ENCODE assay signal across 9 cellular contexts in genomic region chr10:32139223-32140073, GRCh38.
DNase-seq lines count a peak whose midpoint lies in the region; ATAC-seq, FAIRE-seq and TF ChIP-seq lines count a peak whose summit lies in the region.
"Had no signal": no experiment of that assay in that cellular context is flagged by ENCODE, and none has a peak within 500 bp of the region (broad histone marks: within the 10 kb centered on the region; RNA-seq: fewer than 3 reads in every experiment).

No MANE protein-coding gene starts in this region.

- DNase-seq in GM04504 (ENCODE audit: low read depth) (peak; percentile 93), NCI-H460 (ENCODE audit: extremely low read depth, low read depth) (peak; percentile 78), T47D (ENCODE audit: low read depth in 1 of 2, low spot score in 1 of 2) (peak; percentile 12 to 60), keratinocyte (ENCODE audit: low read depth, low spot score) (peak; percentile 89)
- DNase-seq in CD4-positive, alpha-beta memory T cell: no peak

- no peaks in the 10 kb centered on the region for H3K27me3 ChIP-seq in keratinocyte (ENCODE audit: control insufficient read depth, extremely low read depth, insufficient read depth, low read length)
- no peaks in the 10 kb centered on the region for H3K27me3 ChIP-seq in CD4-positive, alpha-beta memory T cell (ENCODE audit: insufficient read depth, low read length)
- H3K27me3 ChIP-seq: neutrophil had no signal

- POLR2A ChIA-PET in CD4-positive, alpha-beta memory T cell (lab: Charles Lee; ENCODE audit: partially characterized antibody): interaction anchor here (0.7 kb wide), 1 partner anchor 10 kb away, joined by 3 read pairs; no protein-coding TSS in a partner anchor

- ATAC-seq in stimulated activated memory B cell treated with anti-CD40 and anti-IgM and Interleukin-4, amounts not matched to agents 10 μg/mL and 1 μg/mL and 100 μg/mL, for 72 hours: peak; percentile 12
- ATAC-seq in HG02759 (IDR thresholded peaks at IDR 0.05; ENCODE audit: unreplicated experiment) (no peak), GM21526 (IDR thresholded peaks at IDR 0.05; ENCODE audit: low FRiP score, unreplicated experiment) (no peak)

- no peaks in the 10 kb centered on the region for H3K9me3 Mint-ChIP-seq in stimulated activated memory B cell treated with anti-CD40 and anti-IgM and Interleukin-4, amounts not matched to agents 10 μg/mL and 1 μg/mL and 100 μg/mL, for 72 hours
- no peaks in the 10 kb centered on the region for H3K9me3 Mint-ChIP-seq in CD4-positive, alpha-beta memory T cell

- H3K4me3 Mint-ChIP-seq in stimulated activated memory B cell treated with anti-CD40 and anti-IgM and Interleukin-4, amounts not matched to agents 10 μg/mL and 1 μg/mL and 100 μg/mL, for 72 hours: no peak overlapping the region
- H3K4me3 Mint-ChIP-seq in CD4-positive, alpha-beta memory T cell: no peak overlapping the region

- H3K9me1 ChIP-seq in keratinocyte (ENCODE audit: control insufficient read depth, extremely low read depth, insufficient read depth, low read length): no peaks in the 10 kb centered on the region

- H3K27ac ChIP-seq in keratinocyte (ENCODE audit: control insufficient read depth, insufficient read depth, low read length): peak overlapping the region; percentile 83
- no peak overlapping the region for H3K27ac ChIP-seq in CD4-positive, alpha-beta memory T cell (ENCODE audit: low read depth, low read length)
- H3K27ac ChIP-seq: neutrophil had no signal

- H3K36me3 Mint-ChIP-seq in stimulated activated memory B cell treated with anti-CD40 and anti-IgM and Interleukin-4, amounts not matched to agents 10 μg/mL and 1 μg/mL and 100 μg/mL, for 72 hours: no peaks in the 10 kb centered on the region
- no peaks in the 10 kb centered on the region for H3K36me3 Mint-ChIP-seq in CD4-positive, alpha-beta memory T cell

- H3K27me3 Mint-ChIP-seq in stimulated activated memory B cell treated with anti-CD40 and anti-IgM and Interleukin-4, amounts not matched to agents 10 μg/mL and 1 μg/mL and 100 μg/mL, for 72 hours: no peaks in the 10 kb centered on the region
- no peaks in the 10 kb centered on the region for H3K27me3 Mint-ChIP-seq in CD4-positive, alpha-beta memory T cell

- intact Hi-C loops in CD4-positive, alpha-beta memory T cell (cut with micrococcal nuclease): no loop called here

- in situ Hi-C loops in T47D (cut with HindIII; ENCODE audit: low pct_unique_long_range_greater_than_20kb, low sequenced_read_pairs): no loop called here

- peak overlapping the region; percentile 39 for H3K9ac ChIP-seq in keratinocyte (ENCODE audit: control insufficient read depth, extremely low read depth, insufficient read depth, low read length)

- no peak overlapping the region for H3K27ac Mint-ChIP-seq in stimulated activated memory B cell treated with anti-CD40 and anti-IgM and Interleukin-4, amounts not matched to agents 10 μg/mL and 1 μg/mL and 100 μg/mL, for 72 hours
- H3K27ac Mint-ChIP-seq in CD4-positive, alpha-beta memory T cell: no peak overlapping the region

- H3K79me2 ChIP-seq in keratinocyte (ENCODE audit: control insufficient read depth, insufficient read depth, low read length): no peaks in the 10 kb centered on the region

- peak; percentile 95 for FAIRE-seq in keratinocyte (lab: Jason Lieb, UNC)

- no peaks in the 10 kb centered on the region for H3K36me3 ChIP-seq in keratinocyte (ENCODE audit: control insufficient read depth in 2 of 2, extremely low read depth in 1 of 2, insufficient read depth in 2 of 2, low read length in 2 of 2)
- no peaks in the 10 kb centered on the region for H3K36me3 ChIP-seq in CD4-positive, alpha-beta memory T cell (ENCODE audit: insufficient read depth, low read length)
- H3K36me3 ChIP-seq: neutrophil had no signal

- dilution Hi-C loops in keratinocyte (cut with MboI; ENCODE audit: extremely low pct_ligation_motif_present, low sequenced_read_pairs): no loop called here

- H3K4me1 Mint-ChIP-seq in stimulated activated memory B cell treated with anti-CD40 and anti-IgM and Interleukin-4, amounts not matched to agents 10 μg/mL and 1 μg/mL and 100 μg/mL, for 72 hours: no peaks in the 10 kb centered on the region
- H3K4me1 Mint-ChIP-seq in CD4-positive, alpha-beta memory T cell: peaks cover 0 to 2% (median 0%) of the 10 kb centered on the region in 4 donors

- H3K9me3 ChIP-seq in keratinocyte (ENCODE audit: control insufficient read depth, low read depth, low read length): no peaks in the 10 kb centered on the region
- no peaks in the 10 kb centered on the region for H3K9me3 ChIP-seq in CD4-positive, alpha-beta memory T cell (ENCODE audit: control insufficient read depth in 1 of 2, low read length in 2 of 2)
- H3K9me3 ChIP-seq: neutrophil had no signal

- peak overlapping the region; percentile 22 for H2AFZ ChIP-seq in keratinocyte (ENCODE audit: control insufficient read depth, low read length)

- H3K4me3 ChIP-seq in keratinocyte (ENCODE audit: control insufficient read depth in 2 of 3, extremely low read depth in 1 of 3, insufficient read depth in 2 of 3, low read depth in 1 of 3, low read length in 3 of 3): no peak overlapping the region
- no peak overlapping the region for H3K4me3 ChIP-seq in CD4-positive, alpha-beta memory T cell (ENCODE audit: low read length in 2 of 2)

- CTCF ChIA-PET in CD4-positive, alpha-beta memory T cell (lab: Charles Lee; ENCODE audit: partially characterized antibody): no interaction called here

- peaks cover 46% of the 10 kb centered on the region for H3K4me1 ChIP-seq in keratinocyte (ENCODE audit: control insufficient read depth, extremely low read depth, insufficient read depth, low read length)
- H3K4me1 ChIP-seq in CD4-positive, alpha-beta memory T cell (ENCODE audit: insufficient read depth, low read length): no peaks in the 10 kb centered on the region

- H3K4me2 ChIP-seq in keratinocyte (ENCODE audit: control insufficient read depth, extremely low read depth, insufficient read depth, low read depth, low read length): peak overlapping the region; percentile 61

- no peaks in the 10 kb centered on the region for H4K20me1 ChIP-seq in keratinocyte (ENCODE audit: control insufficient read depth, extremely low read depth, insufficient read depth, low read length)

- TF ChIP-seq CTCF in keratinocyte (optimal IDR thresholded peaks at IDR 0.05 in 1 of 3, IDR thresholded peaks at IDR 0.05 in 1 of 3, conservative IDR thresholded peaks at IDR 0.05 in 1 of 3; ENCODE audit: extremely low read depth in 1 of 3, insufficient read depth in 2 of 3, low read length in 3 of 3): peak; percentile 18 to 65 (median 28)

Comparison
In these comparisons a context has a peak if more than half of its experiments do, and no peak if none do; other contexts are left out.
1. DNase-seq: peak in GM04504 (single experiment), NCI-H460 (single experiment), T47D (2 of 2) and keratinocyte (single experiment); none in CD4-positive, alpha-beta memory T cell (0 of 5).